13 cellular contexts compared by ENCODE assay signal in the genomic region with DNA sequence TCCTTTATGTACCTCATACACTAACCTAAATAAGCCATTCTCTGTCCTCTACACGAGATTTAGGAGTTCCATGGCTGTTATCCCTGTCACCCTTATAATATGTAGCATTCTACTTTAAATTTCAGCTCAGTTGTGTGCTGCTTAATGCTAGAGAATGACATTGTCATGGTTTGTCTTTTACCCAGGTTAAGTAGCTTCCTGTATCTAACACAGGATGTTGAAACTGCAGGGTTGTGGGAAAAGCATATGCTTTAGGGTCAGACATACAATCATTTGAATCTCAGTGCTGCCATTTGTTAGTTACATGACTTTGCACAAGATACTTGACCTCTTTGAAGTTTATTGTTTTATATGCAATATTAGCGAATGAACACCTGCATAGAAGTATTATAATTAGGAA.
A peak's percentile ranks its signal among the peaks of the same experiment; 100 is the strongest.
DNase-seq lines count a peak whose midpoint lies in the region; ATAC-seq and TF ChIP-seq lines count a peak whose summit lies in the region.
"Had no signal": no experiment of that assay in that cellular context is flagged by ENCODE, and none has a peak within 500 bp of the region (broad histone marks: within the 10 kb centered on the region; RNA-seq: fewer than 3 reads in every experiment).

No MANE protein-coding gene starts in this region.

- intact Hi-C loops in natural killer cell (cut with micrococcal nuclease), result no loop called here

- H3K27ac ChIP-seq in gastroesophageal sphincter, result no peak overlapping the region
- H3K27ac ChIP-seq: adrenal gland had no signal

- H3K4me1 ChIP-seq in gastroesophageal sphincter, result peaks cover 0 to 6% (median 0%) of the 10 kb centered on the region in 3 donors
- H3K4me1 ChIP-seq: adrenal gland had no signal

- no peak overlapping the region for H3K4me3 ChIP-seq in gastroesophageal sphincter
- H3K4me3 ChIP-seq: adrenal gland, smooth muscle cell had no signal

- CTCF ChIA-PET in activated CD8-positive, alpha-beta memory T cell treated with anti-CD3 and anti-CD28 coated beads, Interleukin-2, amount 10 ng/mL, durations not matched to agents 7 days and 5 days (lab: Charles Lee), result no interaction called here
- CTCF ChIA-PET in activated CD4-positive, alpha-beta memory T cell treated with anti-CD3 and anti-CD28 coated beads, Interleukin-2, amount 10 ng/mL, durations not matched to agents 7 days and 5 days (lab: Charles Lee), result no interaction called here

- TF ChIP-seq CTCF in natural killer cell (IDR thresholded peaks at IDR 0.05) (no peak), gastroesophageal sphincter (IDR thresholded peaks at IDR 0.05) (no peak), glutamatergic neuron (IDR thresholded peaks at IDR 0.05; ENCODE audit: partially characterized antibody, unreplicated experiment) (no peak)

- peaks cover 22% of the 10 kb centered on the region for H3K4me1 Mint-ChIP-seq in activated CD8-positive, alpha-beta memory T cell treated with anti-CD3 and anti-CD28 coated beads, Interleukin-2, amount 10 ng/mL, durations not matched to agents 7 days and 5 days
- peaks cover 22% of the 10 kb centered on the region for H3K4me1 Mint-ChIP-seq in activated CD4-positive, alpha-beta memory T cell treated with anti-CD3 and anti-CD28 coated beads, Interleukin-2, amount 10 ng/mL, durations not matched to agents 7 days and 5 days
- H3K4me1 Mint-ChIP-seq in natural killer cell (peaks cover 23 to 26% of the 10 kb centered on the region in 2 donors), glutamatergic neuron (ENCODE audit: low read depth, unreplicated experiment) (peaks cover 11% of the 10 kb centered on the region)

- H3K4me3 Mint-ChIP-seq in activated CD8-positive, alpha-beta memory T cell treated with anti-CD3 and anti-CD28 coated beads, Interleukin-2, amount 10 ng/mL, durations not matched to agents 7 days and 5 days, result peak overlapping the region; percentile 47
- no peak overlapping the region for H3K4me3 Mint-ChIP-seq in activated CD4-positive, alpha-beta memory T cell treated with anti-CD3 and anti-CD28 coated beads, Interleukin-2, amount 10 ng/mL, durations not matched to agents 7 days and 5 days
- H3K4me3 Mint-ChIP-seq in natural killer cell, result peak overlapping the region; percentile 84
- H3K4me3 Mint-ChIP-seq in glutamatergic neuron (ENCODE audit: unreplicated experiment), result no peak overlapping the region
- H3K4me3 Mint-ChIP-seq: mesothelial cell of epicardium had no signal

- H3K36me3 ChIP-seq in gastroesophageal sphincter, result no peaks in the 10 kb centered on the region
- H3K36me3 ChIP-seq: adrenal gland had no signal

- WGBS in gastroesophageal sphincter (ENCODE audit: low coverage in 1 of 2), 2 donors, result 42 to 50% methylated on average over 1 to 2 of the region's 2 CpGs

- DNase-seq in activated CD8-positive, alpha-beta memory T cell treated with anti-CD3 and anti-CD28 coated beads, Interleukin-2, amount 10 ng/mL, durations not matched to agents 7 days and 5 days, result no peak
- DNase-seq in activated CD8-positive, alpha-beta memory T cell treated with anti-CD3 and anti-CD28 coated beads, Interleukin-2, amount 50 U/mL, for 48 hours, result no peak
- DNase-seq in HT-29 (ENCODE audit: low spot score) (peak; percentile 20), natural killer cell (no peak), glutamatergic neuron (no peak)
- DNase-seq in activated CD4-positive, alpha-beta memory T cell treated with anti-CD3 and anti-CD28 coated beads, Interleukin-2, amount 10 ng/mL, durations not matched to agents 7 days and 5 days, result no peak
- DNase-seq: adrenal gland, NCI-H2227 treated with DMSO at 0.1 percent for 48 hours had no signal

- H3K36me3 Mint-ChIP-seq in activated CD8-positive, alpha-beta memory T cell treated with anti-CD3 and anti-CD28 coated beads, Interleukin-2, amount 10 ng/mL, durations not matched to agents 7 days and 5 days, result peaks cover 6% of the 10 kb centered on the region
- H3K36me3 Mint-ChIP-seq in activated CD4-positive, alpha-beta memory T cell treated with anti-CD3 and anti-CD28 coated beads, Interleukin-2, amount 10 ng/mL, durations not matched to agents 7 days and 5 days (ENCODE audit: low read depth), result no peaks in the 10 kb centered on the region
- H3K36me3 Mint-ChIP-seq in natural killer cell (no peaks in the 10 kb centered on the region), glutamatergic neuron (ENCODE audit: unreplicated experiment) (no peaks in the 10 kb centered on the region)
- H3K36me3 Mint-ChIP-seq: mesothelial cell of epicardium had no signal

- H3K27ac Mint-ChIP-seq in activated CD8-positive, alpha-beta memory T cell treated with anti-CD3 and anti-CD28 coated beads, Interleukin-2, amount 10 ng/mL, durations not matched to agents 7 days and 5 days, result peak overlapping the region; percentile 94
- H3K27ac Mint-ChIP-seq in activated CD4-positive, alpha-beta memory T cell treated with anti-CD3 and anti-CD28 coated beads, Interleukin-2, amount 10 ng/mL, durations not matched to agents 7 days and 5 days, result peak overlapping the region; percentile 56
- peak overlapping the region; percentile 87 to 88 for H3K27ac Mint-ChIP-seq in natural killer cell
- no peak overlapping the region for H3K27ac Mint-ChIP-seq in glutamatergic neuron (ENCODE audit: unreplicated experiment)
- H3K27ac Mint-ChIP-seq: mesothelial cell of epicardium had no signal

- H3K27me3 Mint-ChIP-seq in activated CD8-positive, alpha-beta memory T cell treated with anti-CD3 and anti-CD28 coated beads, Interleukin-2, amount 10 ng/mL, durations not matched to agents 7 days and 5 days, result no peaks in the 10 kb centered on the region
- H3K27me3 Mint-ChIP-seq in activated CD4-positive, alpha-beta memory T cell treated with anti-CD3 and anti-CD28 coated beads, Interleukin-2, amount 10 ng/mL, durations not matched to agents 7 days and 5 days, result no peaks in the 10 kb centered on the region
- H3K27me3 Mint-ChIP-seq in natural killer cell (ENCODE audit: low read depth in 2 of 2) (no peaks in the 10 kb centered on the region), glutamatergic neuron (ENCODE audit: unreplicated experiment) (no peaks in the 10 kb centered on the region)

- no peaks in the 10 kb centered on the region for H3K9me3 ChIP-seq in gastroesophageal sphincter
- H3K9me3 ChIP-seq: adrenal gland had no signal

- TF ChIP-seq EP300 in gastroesophageal sphincter (IDR thresholded peaks at IDR 0.05), result no peak

- H3K27me3 ChIP-seq in gastroesophageal sphincter, result no peaks in the 10 kb centered on the region
- H3K27me3 ChIP-seq: adrenal gland had no signal

- POLR2A ChIA-PET in activated CD4-positive, alpha-beta memory T cell treated with anti-CD3 and anti-CD28 coated beads, Interleukin-2, amount 10 ng/mL, durations not matched to agents 7 days and 5 days (lab: Charles Lee), result no interaction called here

- no peak for TF ChIP-seq POLR2A in gastroesophageal sphincter (IDR thresholded peaks at IDR 0.05)

- peak; percentile 60 for ATAC-seq in activated CD8-positive, alpha-beta memory T cell treated with anti-CD3 and anti-CD28 coated beads, Interleukin-2, amount 10 ng/mL, durations not matched to agents 7 days and 5 days
- ATAC-seq in natural killer cell, result peak; percentile 61 to 77 (median 71)
- ATAC-seq in gastroesophageal sphincter, result no peak
- ATAC-seq in GM21528 (IDR thresholded peaks at IDR 0.05; ENCODE audit: low FRiP score, unreplicated experiment), result no peak
- ATAC-seq: HCT116 had no signal

- peaks cover 8% of the 10 kb centered on the region for H3K9me3 Mint-ChIP-seq in activated CD8-positive, alpha-beta memory T cell treated with anti-CD3 and anti-CD28 coated beads, Interleukin-2, amount 10 ng/mL, durations not matched to agents 7 days and 5 days (ENCODE audit: low read depth)
- H3K9me3 Mint-ChIP-seq in activated CD4-positive, alpha-beta memory T cell treated with anti-CD3 and anti-CD28 coated beads, Interleukin-2, amount 10 ng/mL, durations not matched to agents 7 days and 5 days, result peaks cover 4% of the 10 kb centered on the region
- H3K9me3 Mint-ChIP-seq in natural killer cell, result no peaks in the 10 kb centered on the region
- H3K9me3 Mint-ChIP-seq in glutamatergic neuron (ENCODE audit: unreplicated experiment), result no peaks in the 10 kb centered on the region
- H3K9me3 Mint-ChIP-seq: mesothelial cell of epicardium had no signal

Comparison
In these comparisons a context has a peak if more than half of its experiments do, and no peak if none do; other contexts are left out.
1. ATAC-seq: peak in activated CD8-positive, alpha-beta memory T cell treated with anti-CD3 and anti-CD28 coated beads, Interleukin-2, amount 10 ng/mL, durations not matched to agents 7 days and 5 days (single experiment) and natural killer cell (3 of 3); none in gastroesophageal sphincter (single experiment) and GM21528 (single experiment).
2. H3K4me3 Mint-ChIP-seq: peak in activated CD8-positive, alpha-beta memory T cell treated with anti-CD3 and anti-CD28 coated beads, Interleukin-2, amount 10 ng/mL, durations not matched to agents 7 days and 5 days (single experiment) and natural killer cell (single experiment); none in activated CD4-positive, alpha-beta memory T cell treated with anti-CD3 and anti-CD28 coated beads, Interleukin-2, amount 10 ng/mL, durations not matched to agents 7 days and 5 days (single experiment) and glutamatergic neuron (single experiment).